In the genomic region with DNA sequence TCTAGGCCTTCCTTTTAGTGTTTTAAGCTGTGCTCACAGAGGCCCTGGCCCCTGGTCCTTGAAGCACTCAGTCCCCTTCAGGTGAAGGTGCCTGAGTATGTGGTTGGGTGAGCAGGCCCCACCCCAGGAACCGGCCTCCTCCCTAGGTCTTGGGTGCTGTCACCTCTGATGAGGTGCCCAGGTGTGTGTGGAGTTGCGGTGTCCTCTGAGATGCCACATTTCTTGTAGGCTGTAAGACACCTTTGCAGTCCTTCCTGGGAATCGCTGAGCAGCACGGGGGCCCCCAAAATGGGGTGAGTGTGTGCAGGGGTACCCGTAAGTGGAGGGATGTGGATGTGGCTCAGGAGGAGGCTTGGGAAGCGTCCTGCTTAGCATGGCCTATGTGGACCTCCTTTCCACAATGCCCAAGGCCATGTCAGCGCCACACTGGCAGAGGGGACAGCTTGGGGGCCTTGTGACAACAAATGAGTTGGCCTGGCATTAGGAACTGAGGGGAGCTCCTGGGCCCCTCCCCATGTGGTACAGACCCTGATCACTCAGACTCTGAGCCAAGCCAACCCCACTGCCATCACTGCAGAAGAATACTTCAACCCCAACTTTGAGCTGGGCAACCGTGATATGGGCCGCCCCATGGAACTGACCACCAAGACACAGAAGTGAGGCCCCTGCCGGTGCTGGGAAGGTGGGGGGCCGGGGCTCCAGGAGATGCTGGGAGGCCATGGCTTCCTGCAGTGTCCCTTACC, we compare ENCODE assay signal across 27 cellular contexts.
"Had no signal": no experiment of that assay in that cellular context is flagged by ENCODE, and none has a peak within 500 bp of the region (broad histone marks: within the 10 kb centered on the region; RNA-seq: fewer than 3 reads in every experiment).

No MANE protein-coding gene starts in this region.

- H3K4me3 ChIP-seq: SJCRH30 had no signal

- DNase-seq: activated CD4-positive, alpha-beta T cell treated with anti-CD3 and anti-CD28 coated beads for 4 hours; activated CD4-positive, alpha-beta T cell treated with anti-CD3 and anti-CD28 coated beads, Interleukin-2, amount 50 U/mL, for 48 hours; activated CD8-positive, alpha-beta memory T cell treated with anti-CD3 and anti-CD28 coated beads, Interleukin-2, amount 10 ng/mL, durations not matched to agents 7 days and 5 days; activated gamma-delta T cell treated with Interleukin-2 at 50 U/mL for 16 hours; activated naive CD4-positive, alpha-beta T cell treated with anti-CD3 and anti-CD28 coated beads, Interleukin-2, amount 10 ng/mL, durations not matched to agents 7 days and 5 days; activated naive CD8-positive, alpha-beta T cell treated with anti-CD3 and anti-CD28 coated beads for 36 hours; activated T-cell treated with anti-CD3 and anti-CD28 coated beads, Interleukin-2, amount 50 U/mL, for 4 hours; anterior cingulate cortex; cerebellar nuclear complex; MM.1S; NCI-H1105; NCI-H1436; NCI-H1694 treated with DMSO at 0.1 percent for 48 hours; NCI-H2029 treated with DMSO at 0.1 percent for 48 hours; NCI-H345; NCI-H510A; NCI-H526 treated with DMSO at 0.1 percent for 48 hours; NCI-H82; OCI-M1; Right ventricle myocardium superior; RPMI8226; SJCRH30; SW 1271 had no signal

- H3K9me3 Mint-ChIP-seq: activated naive CD4-positive, alpha-beta T cell treated with anti-CD3 and anti-CD28 coated beads, Interleukin-2, amount 10 ng/mL, durations not matched to agents 7 days and 5 days; activated naive CD8-positive, alpha-beta T cell treated with anti-CD3 and anti-CD28 coated beads for 36 hours; activated T-cell treated with anti-CD3 and anti-CD28 coated beads, Interleukin-2, amount 50 U/mL, for 4 hours; activated T-helper 2 cell treated with anti-CD3 and anti-CD28 coated beads, Interferon-gamma antibody, Interleukin-2, Interleukin-4, amounts not matched to agents 10 μg/mL and 5 μg/mL and 100 μg/mL, durations not matched to agents 14 hours and 24 hours and 36 hours had no signal

- H3K27ac Mint-ChIP-seq: activated CD8-positive, alpha-beta memory T cell treated with anti-CD3 and anti-CD28 coated beads, Interleukin-2, amount 10 ng/mL, durations not matched to agents 7 days and 5 days; activated naive CD4-positive, alpha-beta T cell treated with anti-CD3 and anti-CD28 coated beads, Interleukin-2, amount 10 ng/mL, durations not matched to agents 7 days and 5 days; activated naive CD8-positive, alpha-beta T cell treated with anti-CD3 and anti-CD28 coated beads for 36 hours; activated T-helper 2 cell treated with anti-CD3 and anti-CD28 coated beads, Interferon-gamma antibody, Interleukin-2, Interleukin-4, amounts not matched to agents 10 μg/mL and 5 μg/mL and 100 μg/mL, durations not matched to agents 14 hours and 24 hours and 36 hours had no signal

- H3K4me3 Mint-ChIP-seq: activated CD8-positive, alpha-beta memory T cell treated with anti-CD3 and anti-CD28 coated beads, Interleukin-2, amount 10 ng/mL, durations not matched to agents 7 days and 5 days; activated naive CD4-positive, alpha-beta T cell treated with anti-CD3 and anti-CD28 coated beads, Interleukin-2, amount 10 ng/mL, durations not matched to agents 7 days and 5 days; activated naive CD8-positive, alpha-beta T cell treated with anti-CD3 and anti-CD28 coated beads for 36 hours; activated T-cell treated with anti-CD3 and anti-CD28 coated beads, Interleukin-2, amount 50 U/mL, for 4 hours had no signal

- H3K27me3 ChIP-seq: SJCRH30 had no signal

- H3K27me3 Mint-ChIP-seq: activated CD8-positive, alpha-beta memory T cell treated with anti-CD3 and anti-CD28 coated beads, Interleukin-2, amount 10 ng/mL, durations not matched to agents 7 days and 5 days; activated naive CD8-positive, alpha-beta T cell treated with anti-CD3 and anti-CD28 coated beads for 36 hours had no signal

- ATAC-seq: activated CD4-positive, CD25-positive, alpha-beta regulatory T cell treated with anti-CD3 and anti-CD28 coated beads, Interleukin-2, amount 50 U/mL, for 24 hours; activated CD8-positive, alpha-beta memory T cell treated with anti-CD3 and anti-CD28 coated beads, Interleukin-2, amount 10 ng/mL, durations not matched to agents 7 days and 5 days; activated T-cell treated with anti-CD3 and anti-CD28 coated beads, Interleukin-2, amount 50 U/mL, for 4 hours; Panc1; SK-N-SH treated with all-trans-retinoic acid at 6 μM for 48 hours had no signal

- H3K36me3 Mint-ChIP-seq: activated CD8-positive, alpha-beta memory T cell treated with anti-CD3 and anti-CD28 coated beads, Interleukin-2, amount 10 ng/mL, durations not matched to agents 7 days and 5 days; activated naive CD4-positive, alpha-beta T cell treated with anti-CD3 and anti-CD28 coated beads, Interleukin-2, amount 10 ng/mL, durations not matched to agents 7 days and 5 days had no signal

- H3K27ac ChIP-seq: SJCRH30 had no signal
